ENCODE assay signal across 9 cellular contexts in the genomic region with DNA sequence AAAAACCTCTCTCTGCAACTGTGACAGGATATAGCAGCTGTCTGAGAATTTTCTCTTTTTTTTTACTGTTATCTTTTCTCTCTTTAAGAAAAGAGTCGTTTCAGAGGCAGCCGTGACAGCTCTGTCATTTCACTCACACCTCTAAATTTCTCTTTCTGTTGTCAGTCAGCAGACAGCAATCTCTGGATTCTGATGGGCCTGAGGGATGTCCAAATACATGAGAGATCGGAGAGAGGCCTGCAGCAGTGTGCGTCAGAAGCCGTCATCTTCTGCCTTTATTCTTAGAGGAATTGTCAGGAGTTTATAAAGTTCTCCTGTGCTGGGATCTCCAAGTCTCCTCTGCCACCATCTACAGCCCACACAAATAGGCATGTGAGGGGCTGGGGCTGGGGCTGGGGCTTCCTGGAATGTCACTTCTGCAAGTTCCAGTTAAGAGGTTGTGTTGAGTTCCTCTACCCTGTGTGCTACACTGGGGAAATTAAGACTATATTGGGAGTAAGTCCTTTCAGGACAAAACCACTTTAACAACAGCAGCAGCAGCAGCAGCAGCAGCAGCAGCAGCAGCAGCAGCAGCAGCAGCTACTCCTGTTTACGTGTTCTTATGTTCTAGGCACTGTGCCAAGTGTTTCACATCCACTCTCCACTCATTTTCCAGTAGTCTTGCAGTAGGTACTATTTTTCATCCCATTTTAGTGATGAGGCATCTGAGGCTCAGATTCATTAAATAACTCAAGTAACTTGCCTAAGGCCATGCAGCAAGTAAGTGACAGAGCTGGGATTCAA.
DNase-seq lines count a peak whose midpoint lies in the region; ATAC-seq and TF ChIP-seq lines count a peak whose summit lies in the region.
"Had no signal": no experiment of that assay in that cellular context is flagged by ENCODE, and none has a peak within 500 bp of the region (broad histone marks: within the 10 kb centered on the region; RNA-seq: fewer than 3 reads in every experiment).

No MANE protein-coding gene starts in this region.

- in situ Hi-C loops in KBM-7 (cut with MboI; ENCODE audit: low pct_unique_long_range_greater_than_20kb, low sequenced_read_pairs): no loop called here

- no peak overlapping the region for H3K27ac ChIP-seq in osteoblast (ENCODE audit: low read depth, low read length)

- no peaks in the 10 kb centered on the region for H3K79me2 ChIP-seq in osteoblast (ENCODE audit: insufficient read depth, low read length)

- H2AFZ ChIP-seq in osteoblast (ENCODE audit: low read length): no peak overlapping the region

- no peaks in the 10 kb centered on the region for H3K27me3 ChIP-seq in osteoblast (ENCODE audit: insufficient read depth, low read length)

- no peaks in the 10 kb centered on the region for H3K36me3 ChIP-seq in osteoblast (ENCODE audit: insufficient read depth, low read length)

- DNase-seq in EH (ENCODE audit: low read depth) (peak; percentile 27), NCI-H2227 treated with DMSO at 0.1 percent for 48 hours (lab: John Stamatoyannopoulos, UW) (peak; percentile 15), epithelial cell of esophagus (ENCODE audit: low read depth) (peak; percentile 61), osteoblast (ENCODE audit: insufficient read length, low spot score, missing footprints) (peak; percentile 45), KBM-7 (no peak)
- DNase-seq in activated CD4-positive, alpha-beta T cell treated with anti-CD3 and anti-CD28 coated beads, Interleukin-2, amount 50 U/mL, for 4 hours: no peak
- DNase-seq: activated naive CD8-positive, alpha-beta T cell treated with anti-CD3 and anti-CD28 coated beads for 36 hours had no signal

- H3K4me3 ChIP-seq in epithelial cell of esophagus (ENCODE audit: low read length): no peak overlapping the region
- no peak overlapping the region for H3K4me3 ChIP-seq in osteoblast (ENCODE audit: insufficient read depth, low read length)

- H3K4me1 ChIP-seq in osteoblast (ENCODE audit: insufficient read depth, low read length): peaks cover 5% of the 10 kb centered on the region

- no peaks in the 10 kb centered on the region for H4K20me1 ChIP-seq in osteoblast (ENCODE audit: insufficient read depth, low read length)

- no peak for TF ChIP-seq CTCF in epithelial cell of esophagus (IDR thresholded peaks at IDR 0.05; ENCODE audit: insufficient read depth, low read depth, low read length, missing control alignments)
- no peak for TF ChIP-seq CTCF in osteoblast (IDR thresholded peaks at IDR 0.05; ENCODE audit: extremely low read depth, low read depth, low read length)

- ATAC-seq in GM18511 (IDR thresholded peaks at IDR 0.05; ENCODE audit: unreplicated experiment): no peak
- no peak for ATAC-seq in HG03045 (IDR thresholded peaks at IDR 0.05; ENCODE audit: unreplicated experiment)

- H3K4me2 ChIP-seq in osteoblast (ENCODE audit: insufficient read depth, low read length): peak overlapping the region; percentile 62

- no peaks in the 10 kb centered on the region for H3K9me3 ChIP-seq in osteoblast (ENCODE audit: low read depth, low read length)

Comparison
In these comparisons a context has a peak if more than half of its experiments do, and no peak if none do; other contexts are left out.
1. DNase-seq: peak in EH (single experiment), NCI-H2227 treated with DMSO at 0.1 percent for 48 hours (single experiment), epithelial cell of esophagus (single experiment) and osteoblast (single experiment); none in KBM-7 (single experiment) and activated CD4-positive, alpha-beta T cell treated with anti-CD3 and anti-CD28 coated beads, Interleukin-2, amount 50 U/mL, for 4 hours (0 of 2).